In the genomic region with DNA sequence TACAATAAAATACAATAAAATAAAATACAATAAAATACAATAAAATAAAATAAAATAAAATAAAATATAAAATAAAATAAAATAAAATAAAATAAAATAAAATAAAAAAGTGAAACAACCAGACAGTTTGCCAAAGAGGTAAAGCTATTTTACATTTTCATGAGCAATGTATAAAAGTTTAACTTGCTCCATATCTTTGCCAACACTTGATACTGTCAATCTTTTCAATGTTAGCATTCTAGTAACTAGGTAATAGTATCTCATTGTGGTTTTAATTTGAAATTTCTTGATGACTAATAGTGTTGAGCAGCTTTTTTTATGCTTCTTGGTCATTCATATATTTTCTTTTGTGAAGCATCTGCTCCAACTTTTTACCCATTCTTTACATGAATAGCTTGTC, we compare ENCODE assay signal across 19 cellular contexts. TPM values are rescaled to one million over a fixed set of nuclear protein-coding genes. Genes with fewer than 3 reads are reported as not detected.
DNase-seq lines count a peak whose midpoint lies in the region; ATAC-seq, FAIRE-seq and TF ChIP-seq lines count a peak whose summit lies in the region.
"Had no signal": no experiment of that assay in that cellular context is flagged by ENCODE, and none has a peak within 500 bp of the region (broad histone marks: within the 10 kb centered on the region; RNA-seq: fewer than 3 reads in every experiment).

No MANE protein-coding gene starts in this region.

- no peak overlapping the region for H2AFZ ChIP-seq in mesenchymal stem cell (ENCODE audit: low read depth, low read length)

- H3K4me3 ChIP-seq in choroid plexus epithelial cell (ENCODE audit: low read depth, low read length) (no peak overlapping the region), mesenchymal stem cell (ENCODE audit: insufficient read depth in 1 of 2, low read depth in 1 of 2, low read length in 2 of 2) (no peak overlapping the region)
- H3K4me3 ChIP-seq: BLaER1 had no signal

- no peak overlapping the region for H3K18ac ChIP-seq in mesenchymal stem cell (ENCODE audit: low read depth in 1 of 2, low read length in 2 of 2)

- no peak overlapping the region for H2BK12ac ChIP-seq in mesenchymal stem cell (ENCODE audit: low read length in 2 of 2)

- peaks cover 5 to 26% of the 10 kb centered on the region in 2 experiments for H3K36me3 ChIP-seq in mesenchymal stem cell (ENCODE audit: control insufficient read depth in 1 of 2, insufficient read depth in 2 of 2, low read depth in 1 of 2, low read length in 2 of 2)

- H3K4ac ChIP-seq in mesenchymal stem cell (ENCODE audit: low read depth in 1 of 2, low read length in 2 of 2), result no peak overlapping the region

- DNase-seq in H54 (ENCODE audit: insufficient read length, low spot score) (no peak), RPMI7951 (ENCODE audit: low read depth) (peak; percentile 15), choroid plexus epithelial cell (ENCODE audit: low read depth) (peak; percentile 15), mesenchymal stem cell (no peak), C1 segment of cervical spinal cord (lab: John Stamatoyannopoulos, UW) (no peak), T-helper 9 cell (no peak), NCI-H1694 treated with DMSO at 0.1 percent for 48 hours (lab: John Stamatoyannopoulos, UW) (no peak)
- DNase-seq: CD8-positive, alpha-beta T cell; H9; NCI-H1105; NCI-H1694; NCI-H2107; NCI-H510A; NCI-H774; OCI-M1; SIG-M5 had no signal

- H4K8ac ChIP-seq in mesenchymal stem cell (ENCODE audit: low read length), result no peak overlapping the region

- no peaks in the 10 kb centered on the region for H3K27me3 ChIP-seq in mesenchymal stem cell (ENCODE audit: control insufficient read depth in 1 of 2, insufficient read depth in 1 of 2, low read length in 2 of 2)
- H3K27me3 ChIP-seq: BLaER1 had no signal

- H3K4me1 ChIP-seq in mesenchymal stem cell (ENCODE audit: control insufficient read depth, insufficient read depth, low read depth, low read length), result peaks cover 2% of the 10 kb centered on the region

- peak overlapping the region; percentile 16 for H3K9ac ChIP-seq in mesenchymal stem cell (ENCODE audit: low read length)
- H3K9ac ChIP-seq: BLaER1 had no signal

- TF ChIP-seq CTCF in choroid plexus epithelial cell (conservative IDR thresholded peaks at IDR 0.05; ENCODE audit: low read depth, low read length), result no peak

- H3K9me3 ChIP-seq in mesenchymal stem cell (ENCODE audit: control insufficient read depth, low read length), result no peaks in the 10 kb centered on the region

- peaks cover 18% of the 10 kb centered on the region for H3K79me1 ChIP-seq in mesenchymal stem cell (replicated peaks; ENCODE audit: low read length, poor library complexity, severe bottlenecking)

- H2AK5ac ChIP-seq in mesenchymal stem cell (ENCODE audit: low read length, severe bottlenecking), result no peak overlapping the region

- H2BK15ac ChIP-seq in mesenchymal stem cell (ENCODE audit: low read depth, poor library complexity, severe bottlenecking), result no peak overlapping the region

- TF ChIP-seq POLR2A in H54 (IDR thresholded peaks at IDR 0.05; ENCODE audit: low read depth, low read length), result no peak

- H4K91ac ChIP-seq in mesenchymal stem cell (ENCODE audit: low read length), result no peak overlapping the region

- FAIRE-seq in H54 (lab: Jason Lieb, UNC), result peak; percentile 70

- no peak overlapping the region for H2BK120ac ChIP-seq in mesenchymal stem cell (ENCODE audit: low read depth, low read length)

- H3K14ac ChIP-seq in mesenchymal stem cell (ENCODE audit: low read length in 2 of 2), result no peak overlapping the region

- ATAC-seq in HG02763 (IDR thresholded peaks at IDR 0.05; ENCODE audit: unreplicated experiment), result no peak
- ATAC-seq: CD8-positive, alpha-beta T cell had no signal

- H3K4me2 ChIP-seq in mesenchymal stem cell (ENCODE audit: low read length, poor library complexity, severe bottlenecking), result no peak overlapping the region
- H3K4me2 ChIP-seq: BLaER1 had no signal

- no peak overlapping the region for H3K27ac ChIP-seq in mesenchymal stem cell (ENCODE audit: low read length, poor library complexity, severe bottlenecking)
- H3K27ac ChIP-seq: BLaER1, RWPE1 had no signal

- no peak overlapping the region for H3K23ac ChIP-seq in mesenchymal stem cell (ENCODE audit: low read length in 2 of 2)

- H2BK5ac ChIP-seq in mesenchymal stem cell (ENCODE audit: low read depth, low read length, poor library complexity, severe bottlenecking), result no peak overlapping the region

RNA-seq across cellular contexts. Expression of a gene that starts 17.3 kb away (rescaled TPM):
- total RNA-seq in RPMI7951 (2014; rRNA removed; shearing (Covaris generic)), result 13.4 and 19.5 TPM in 2 replicates
- 6.4 TPM for polyA plus RNA-seq in mesenchymal stem cell (2013, experiment 1 of 2)
- 6.5 TPM for polyA plus RNA-seq in mesenchymal stem cell (2013, experiment 2 of 2)

RNA-seq across cellular contexts. Expression of a gene that starts 58.8 kb away (rescaled TPM):
- 1.2 and 2.2 TPM in 2 replicates for total RNA-seq in RPMI7951 (2014; rRNA removed; shearing (Covaris generic))
- 9.9 TPM for polyA plus RNA-seq in mesenchymal stem cell (2013, experiment 1 of 2)
- polyA plus RNA-seq in mesenchymal stem cell (2013, experiment 2 of 2), result 10.4 TPM

RNA-seq across cellular contexts. Expression of a gene that starts 59.7 kb away (rescaled TPM):
- total RNA-seq in RPMI7951 (2014; rRNA removed; shearing (Covaris generic)), result 63.7 and 75.9 TPM in 2 replicates
- 64.0 TPM for polyA plus RNA-seq in mesenchymal stem cell (2013, experiment 1 of 2)
- 64.5 TPM for polyA plus RNA-seq in mesenchymal stem cell (2013, experiment 2 of 2)

Comparison
In these comparisons a context has a peak if more than half of its experiments do, and no peak if none do; other contexts are left out.
1. DNase-seq: peak in RPMI7951 (single experiment) and choroid plexus epithelial cell (single experiment); none in H54 (single experiment), mesenchymal stem cell (single experiment), C1 segment of cervical spinal cord (0 of 14), T-helper 9 cell (single experiment) and NCI-H1694 treated with DMSO at 0.1 percent for 48 hours (single experiment).